ENCODE assay signal across 19 cellular contexts in the genomic region with DNA sequence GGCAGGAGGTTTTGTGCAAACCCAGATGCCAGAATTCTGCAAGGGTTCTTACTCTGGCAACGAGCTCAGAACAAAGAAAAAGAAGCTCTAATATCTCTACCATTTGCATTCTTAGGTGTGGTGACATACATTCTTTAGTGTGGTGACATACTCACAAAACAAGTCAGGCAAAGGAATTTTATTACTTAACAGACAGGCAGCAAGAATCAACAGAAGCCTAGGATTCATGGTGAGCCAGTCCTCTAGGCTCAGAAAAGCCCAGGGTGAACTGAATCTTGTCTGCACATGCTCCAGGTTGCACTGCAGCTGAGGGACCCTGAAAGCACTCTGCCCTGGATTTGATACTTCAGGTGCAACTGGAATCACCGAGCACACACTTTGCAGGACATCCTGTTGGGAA.
DNase-seq lines count a peak whose midpoint lies in the region; ATAC-seq, FAIRE-seq and TF ChIP-seq lines count a peak whose summit lies in the region.
"Had no signal": no experiment of that assay in that cellular context is flagged by ENCODE, and none has a peak within 500 bp of the region (broad histone marks: within the 10 kb centered on the region; RNA-seq: fewer than 3 reads in every experiment).

No MANE protein-coding gene starts in this region.

- no peaks in the 10 kb centered on the region for H3K36me3 ChIP-seq in bronchial epithelial cell (ENCODE audit: control insufficient read depth, insufficient read depth, low read length)
- H3K36me3 ChIP-seq: heart left ventricle, left ventricle myocardium inferior, neural progenitor cell had no signal

- CTCF ChIA-PET in AG04449 (lab: Yijun Ruan, JAX): interaction anchor here (0.9 to 1.7 kb wide), 3 partner anchors 9 to 128 kb away, joined by 3 to 5 read pairs (median 3); no protein-coding TSS in a partner anchor

- TF ChIP-seq CTCF in AG04449 (IDR thresholded peaks at IDR 0.05; ENCODE audit: insufficient read depth, low read length, missing control alignments) (no peak), bronchial epithelial cell (IDR thresholded peaks at IDR 0.05; ENCODE audit: insufficient read depth, low read length, severe bottlenecking) (no peak)

- POLR2A ChIA-PET in AG04449 (lab: Yijun Ruan, JAX): no interaction called here

- H3K4me3 ChIP-seq in AG04449 (ENCODE audit: low read depth, low read length): no peak overlapping the region
- no peak overlapping the region for H3K4me3 ChIP-seq in bronchial epithelial cell (ENCODE audit: low read depth, low read length)
- H3K4me3 ChIP-seq: body of pancreas, GM12878, heart left ventricle, K562, left ventricle myocardium inferior, neural progenitor cell, skin epidermis had no signal

- no peaks in the 10 kb centered on the region for H3K27me3 ChIP-seq in bronchial epithelial cell (ENCODE audit: control insufficient read depth, insufficient read depth, low read length)
- H3K27me3 ChIP-seq: body of pancreas, heart left ventricle had no signal

- FAIRE-seq in bronchial epithelial cell (lab: Jason Lieb, UNC): peak; percentile 40
- FAIRE-seq: GM12878, K562 had no signal

- peak; percentile 1 for DNase-seq in AG04449 (ENCODE audit: low read depth, low spot score)
- DNase-seq in HT-29 (ENCODE audit: low spot score): peak; percentile 16
- DNase-seq in bronchial epithelial cell (ENCODE audit: low read depth): peak; percentile 91
- DNase-seq in kidney tubule cell (ENCODE audit: low spot score): peak; percentile 36
- no peak for DNase-seq in activated CD4-positive, alpha-beta T cell treated with anti-CD3 and anti-CD28 coated beads for 1 hour
- DNase-seq in NCI-H2227 (lab: John Stamatoyannopoulos, UW; ENCODE audit: unreplicated experiment): no peak
- DNase-seq in activated naive CD4-positive, alpha-beta T cell treated with Interleukin-2 at 50 U/mL for 16 hours: no peak
- DNase-seq: activated CD4-positive, alpha-beta memory T cell treated with anti-CD3 and anti-CD28 coated beads for 36 hours; body of pancreas; heart left ventricle; left ventricle myocardium inferior; NCI-H146; NCI-H748 treated with DMSO at 0.1 percent for 48 hours; RPMI8226 had no signal

- no peak for ATAC-seq in GM21717 (IDR thresholded peaks at IDR 0.05; ENCODE audit: unreplicated experiment)
- ATAC-seq: body of pancreas, GM12878, heart left ventricle, K562 had no signal

Comparison
In these comparisons a context has a peak if more than half of its experiments do, and no peak if none do; other contexts are left out.
1. DNase-seq: peak in AG04449 (single experiment), HT-29 (single experiment), bronchial epithelial cell (single experiment) and kidney tubule cell (single experiment); none in activated CD4-positive, alpha-beta T cell treated with anti-CD3 and anti-CD28 coated beads for 1 hour (single experiment), NCI-H2227 (single experiment) and activated naive CD4-positive, alpha-beta T cell treated with Interleukin-2 at 50 U/mL for 16 hours (single experiment).